In genomic region chr10:116849271-116850057, GRCh38 we compare ENCODE assay signal across 8 cellular contexts. TPM values are rescaled to one million over a fixed set of nuclear protein-coding genes. Genes with fewer than 3 reads are reported as not detected.
DNase-seq lines count a peak whose midpoint lies in the region; ATAC-seq, FAIRE-seq and TF ChIP-seq lines count a peak whose summit lies in the region.

Gene ENO4 (plus strand): TSS chr10:116849499. CDS start chr10:116849567, 68 bp downstream.

- H3K27me3 Mint-ChIP-seq in activated CD4-positive, alpha-beta memory T cell treated with anti-CD3 and anti-CD28 coated beads, Interleukin-2, amount 10 ng/mL, durations not matched to agents 7 days and 5 days = peaks cover 50% of the 10 kb centered on the region
- peaks cover 48 to 74% (median 66%) of the 10 kb centered on the region in 5 donors for H3K27me3 Mint-ChIP-seq in naive thymus-derived CD4-positive, alpha-beta T cell

- H3K27me3 ChIP-seq in A673 (replicated peaks; ENCODE audit: insufficient read depth, low read depth, low read length, poor library complexity) = no peaks in the 10 kb centered on the region
- peaks cover 0 to 8% of the 10 kb centered on the region in 2 donors for H3K27me3 ChIP-seq in naive thymus-derived CD4-positive, alpha-beta T cell (ENCODE audit: control insufficient read depth in 2 of 2, insufficient read depth in 2 of 2, low read length in 2 of 2)

- POLR2A ChIA-PET in A673 (lab: Charles Lee; ENCODE audit: low non-redundant PET) = interaction anchor here (0.6 kb wide), 1 partner anchor 9 kb away, joined by 3 read pairs; no protein-coding TSS in a partner anchor
- POLR2A ChIA-PET in activated CD4-positive, alpha-beta memory T cell treated with anti-CD3 and anti-CD28 coated beads, Interleukin-2, amount 10 ng/mL, durations not matched to agents 7 days and 5 days (lab: Charles Lee) = no interaction called here
- POLR2A ChIA-PET in naive thymus-derived CD4-positive, alpha-beta T cell (lab: Charles Lee) = no interaction called here

- H3K4me3 Mint-ChIP-seq in activated CD4-positive, alpha-beta memory T cell treated with anti-CD3 and anti-CD28 coated beads, Interleukin-2, amount 10 ng/mL, durations not matched to agents 7 days and 5 days = peak within 1 kb of the TSS; percentile 19
- H3K4me3 Mint-ChIP-seq in naive thymus-derived CD4-positive, alpha-beta T cell = peak within 1 kb of the TSS in 7 of 10 donors; percentile 9 to 64 (median 39)

- H3K4me3 ChIP-seq in A673 (ENCODE audit: low read depth, low read length, poor library complexity, severe bottlenecking) (peak within 1 kb of the TSS; percentile 67), fibroblast of the aortic adventitia (ENCODE audit: low read depth, low read length) (peak within 1 kb of the TSS; percentile 70)
- H3K4me3 ChIP-seq in naive thymus-derived CD4-positive, alpha-beta T cell (ENCODE audit: low read length) = peak within 1 kb of the TSS; percentile 23

- no peaks in the 10 kb centered on the region for H3K9me3 Mint-ChIP-seq in activated CD4-positive, alpha-beta memory T cell treated with anti-CD3 and anti-CD28 coated beads, Interleukin-2, amount 10 ng/mL, durations not matched to agents 7 days and 5 days
- peaks cover 0 to 3% (median 0%) of the 10 kb centered on the region in 11 donors for H3K9me3 Mint-ChIP-seq in naive thymus-derived CD4-positive, alpha-beta T cell

- DNase-seq in A673 (ENCODE audit: low spot score) (peak; percentile 93), NCI-H2107 (lab: John Stamatoyannopoulos, UW) (peak; percentile 47), fibroblast of the aortic adventitia (ENCODE audit: low read depth) (peak; percentile 65), urothelium cell line (ENCODE audit: low spot score) (peak; percentile 89)
- DNase-seq in activated CD4-positive, alpha-beta memory T cell treated with anti-CD3 and anti-CD28 coated beads, Interleukin-2, amount 10 ng/mL, durations not matched to agents 7 days and 5 days = no peak
- no peak for DNase-seq in naive thymus-derived CD4-positive, alpha-beta T cell

- ATAC-seq in GM18502 (IDR thresholded peaks at IDR 0.05; ENCODE audit: poor library complexity, unreplicated experiment) = peak; percentile 60
- peak; percentile 55 for ATAC-seq in HG02852 (IDR thresholded peaks at IDR 0.05; ENCODE audit: unreplicated experiment)
- no peak for ATAC-seq in naive thymus-derived CD4-positive, alpha-beta T cell

- no peak within 1 kb of the TSS for H3K27ac Mint-ChIP-seq in activated CD4-positive, alpha-beta memory T cell treated with anti-CD3 and anti-CD28 coated beads, Interleukin-2, amount 10 ng/mL, durations not matched to agents 7 days and 5 days
- H3K27ac Mint-ChIP-seq in naive thymus-derived CD4-positive, alpha-beta T cell = no peak within 1 kb of the TSS

- peaks cover 7% of the 10 kb centered on the region for H3K4me1 Mint-ChIP-seq in activated CD4-positive, alpha-beta memory T cell treated with anti-CD3 and anti-CD28 coated beads, Interleukin-2, amount 10 ng/mL, durations not matched to agents 7 days and 5 days
- H3K4me1 Mint-ChIP-seq in naive thymus-derived CD4-positive, alpha-beta T cell = peaks cover 0 to 18% (median 11%) of the 10 kb centered on the region in 7 donors

- H3K4me1 ChIP-seq in A673 (ENCODE audit: insufficient read depth, low read length, poor library complexity, severe bottlenecking) = peaks cover 17% of the 10 kb centered on the region
- H3K4me1 ChIP-seq in naive thymus-derived CD4-positive, alpha-beta T cell (ENCODE audit: control insufficient read depth in 2 of 2, insufficient read depth in 2 of 2, low read length in 2 of 2) = peaks cover 0 to 6% of the 10 kb centered on the region in 2 donors

- H3K36me3 ChIP-seq in A673 (ENCODE audit: insufficient read depth, low read length, poor library complexity, severe bottlenecking) = no peaks in the 10 kb centered on the region
- H3K36me3 ChIP-seq in naive thymus-derived CD4-positive, alpha-beta T cell (ENCODE audit: control insufficient read depth in 2 of 3, insufficient read depth in 3 of 3, low read length in 3 of 3) = no peaks in the 10 kb centered on the region

- TF ChIP-seq CTCF in A673 (conservative IDR thresholded peaks at IDR 0.05; ENCODE audit: low read depth, low read length) (no peak), fibroblast of the aortic adventitia (IDR thresholded peaks at IDR 0.05; ENCODE audit: insufficient read depth, low read length) (no peak)

- no peaks in the 10 kb centered on the region for H3K9me3 ChIP-seq in A673 (ENCODE audit: low read depth, low read length, poor library complexity, severe bottlenecking)
- H3K9me3 ChIP-seq in naive thymus-derived CD4-positive, alpha-beta T cell (ENCODE audit: control insufficient read depth in 2 of 3, low read length in 3 of 3) = no peaks in the 10 kb centered on the region

- BruUV-seq in A673 (replicated peaks; lab: Mats Ljungman, UMichigan) = TSS peak; percentile 87

- peak within 1 kb of the TSS; percentile 63 for H3K27ac ChIP-seq in A673 (ENCODE audit: low read depth, low read length, poor library complexity, severe bottlenecking)
- no peak within 1 kb of the TSS for H3K27ac ChIP-seq in naive thymus-derived CD4-positive, alpha-beta T cell (ENCODE audit: low read depth, low read length)

- CTCF ChIA-PET in A673 (lab: Charles Lee) = interaction anchor here (0.7 kb wide), 1 partner anchor 325 kb away, joined by 3 read pairs; no protein-coding TSS in a partner anchor
- CTCF ChIA-PET in activated CD4-positive, alpha-beta memory T cell treated with anti-CD3 and anti-CD28 coated beads, Interleukin-2, amount 10 ng/mL, durations not matched to agents 7 days and 5 days (lab: Charles Lee) = no interaction called here
- CTCF ChIA-PET in naive thymus-derived CD4-positive, alpha-beta T cell (lab: Charles Lee) = no interaction called here

- H3K36me3 Mint-ChIP-seq in activated CD4-positive, alpha-beta memory T cell treated with anti-CD3 and anti-CD28 coated beads, Interleukin-2, amount 10 ng/mL, durations not matched to agents 7 days and 5 days (ENCODE audit: low read depth) = no peaks in the 10 kb centered on the region
- H3K36me3 Mint-ChIP-seq in naive thymus-derived CD4-positive, alpha-beta T cell = peaks cover 0 to 3% (median 0%) of the 10 kb centered on the region in 5 donors

- peak; percentile 13 for FAIRE-seq in urothelium cell line (lab: Jason Lieb, UNC)

- intact Hi-C loops in A673 (cut with micrococcal nuclease; ENCODE audit: unreplicated experiment) = no loop called here
- intact Hi-C loops in naive thymus-derived CD4-positive, alpha-beta T cell (cut with micrococcal nuclease) = no loop called here

RNA-seq across cellular contexts. Expression of gene ENO4, which starts in this region (rescaled TPM):
- total RNA-seq in A673 (2021) (0.28 TPM in 2 replicates), fibroblast of the aortic adventitia (ENCODE audit: low replicate concordance) (0.27 and 1.4 TPM in 2 replicates)
- not detected for total RNA-seq in activated CD4-positive, alpha-beta memory T cell treated with anti-CD3 and anti-CD28 coated beads, Interleukin-2, amount 10 ng/mL, durations not matched to agents 7 days and 5 days
- not detected for total RNA-seq in naive thymus-derived CD4-positive, alpha-beta T cell
- polyA plus RNA-seq in naive thymus-derived CD4-positive, alpha-beta T cell = not detected

Comparison
In these comparisons a context has a peak if more than half of its experiments do, and no peak if none do; other contexts are left out.
1. Peak in DNase-seq, H3K4me3 ChIP-seq and H3K27ac ChIP-seq in A673; RNA of the gene not detected or under 1 TPM.
2. DNase-seq: peak in NCI-H2107 (single experiment), fibroblast of the aortic adventitia (single experiment) and urothelium cell line (single experiment); none in activated CD4-positive, alpha-beta memory T cell treated with anti-CD3 and anti-CD28 coated beads, Interleukin-2, amount 10 ng/mL, durations not matched to agents 7 days and 5 days (single experiment) and naive thymus-derived CD4-positive, alpha-beta T cell (0 of 9).
3. Peak in every context shown above with its lines, with median percentiles within 50 percentile points of each other: H3K4me3 ChIP-seq.